In the genomic region with DNA sequence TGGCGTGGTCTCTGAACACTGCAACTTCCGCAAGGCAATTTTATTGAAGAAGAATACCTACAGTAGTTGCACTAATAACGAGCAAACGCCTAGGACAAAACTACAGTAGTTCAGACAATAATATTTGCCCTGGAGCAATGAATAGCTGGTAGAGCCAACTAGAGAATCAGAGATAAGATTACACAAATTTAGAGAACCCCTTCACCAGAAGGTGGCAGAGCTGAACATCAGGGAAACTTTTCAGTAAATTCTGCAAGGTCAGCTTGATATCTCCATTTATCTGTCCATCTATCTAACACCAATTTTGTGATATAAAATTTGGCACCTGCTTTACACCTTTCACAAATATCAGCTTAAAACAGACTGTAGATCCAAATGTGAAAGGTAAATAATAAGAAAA, we compare ENCODE assay signal across 10 cellular contexts. TPM values are rescaled to one million over a fixed set of nuclear protein-coding genes. Genes with fewer than 3 reads are reported as not detected.
DNase-seq lines count a peak whose midpoint lies in the region; ATAC-seq and TF ChIP-seq lines count a peak whose summit lies in the region.
"Had no signal": no experiment of that assay in that cellular context is flagged by ENCODE, and none has a peak within 500 bp of the region (broad histone marks: within the 10 kb centered on the region; RNA-seq: fewer than 3 reads in every experiment).

No MANE protein-coding gene starts in this region.

- DNase-seq in BE2C (peak; percentile 5), LHCN-M2 (ENCODE audit: low read depth) (peak; percentile 2), SK-N-DZ (ENCODE audit: low spot score) (peak; percentile 35), inferior parietal cortex (ENCODE audit: extremely low spot score) (peak; percentile 84), spleen (no peak), EL (no peak), NCI-H774 (lab: John Stamatoyannopoulos, UW) (no peak)

- TF ChIP-seq CTCF in BE2C (IDR thresholded peaks at IDR 0.05; ENCODE audit: low read depth, low read length), result peak; percentile 53
- peak in 2 of 11 experiments; percentile 12 to 24 for TF ChIP-seq CTCF in spleen (IDR thresholded peaks at IDR 0.05 in 8 of 11, conservative IDR thresholded peaks at IDR 0.05 in 3 of 11)

- no peaks in the 10 kb centered on the region for H3K9me3 ChIP-seq in BE2C
- H3K9me3 ChIP-seq in spleen, result no peaks in the 10 kb centered on the region

- TF ChIP-seq POLR2A in spleen (IDR thresholded peaks at IDR 0.05), result no peak

- H3K36me3 ChIP-seq in BE2C, result no peaks in the 10 kb centered on the region
- no peaks in the 10 kb centered on the region for H3K36me3 ChIP-seq in spleen

- intact Hi-C loops in spleen (cut with DNase I; ENCODE audit: low total_unique reads), result no loop called here

- no peak overlapping the region for H3K27ac ChIP-seq in spleen
- H3K27ac ChIP-seq: SK-N-MC had no signal

- no peak for ATAC-seq in HG03565 (IDR thresholded peaks at IDR 0.05; ENCODE audit: unreplicated experiment)

- H3K4me1 ChIP-seq in BE2C, result no peaks in the 10 kb centered on the region
- H3K4me1 ChIP-seq in spleen, result no peaks in the 10 kb centered on the region

- WGBS in spleen, 5 donors, result 62 to 78% (median 75%) methylated on average over 4 of the region's 4 CpGs

- H3K4me3 ChIP-seq in BE2C (ENCODE audit: low read depth, low read length), result no peak overlapping the region
- no peak overlapping the region for H3K4me3 ChIP-seq in spleen
- H3K4me3 ChIP-seq: SK-N-MC had no signal

- H3K27me3 ChIP-seq in BE2C, result no peaks in the 10 kb centered on the region
- H3K27me3 ChIP-seq in spleen (replicated peaks in 1 of 7), result no peaks in the 10 kb centered on the region

RNA-seq across cellular contexts. Expression of gene CDH19, which starts 43.8 kb away (rescaled TPM):
- polyA plus RNA-seq in BE2C (2012; ENCODE audit: insufficient read depth, insufficient read length, low read depth), result not detected
- total RNA-seq in LHCN-M2 (2014; rRNA removed) (not detected in 2 replicates), spleen (1 to 10 TPM; 1.4 to 6.4 (median 2.8) TPM)
- polyA plus RNA-seq in LHCN-M2 (2012), result not detected
- polyA plus RNA-seq in SK-N-DZ (2014; cell fraction: cytosol; rRNA removed), result not detected in 2 replicates
- polyA plus RNA-seq in SK-N-DZ (2014; cell fraction: nucleus; rRNA removed), result not detected in 2 replicates
- 1 to 10 TPM in 1 of 3 donors, under 1 TPM in 2; 0.47 to 4.3 (median 0.48) TPM for polyA plus RNA-seq in spleen
- total RNA-seq: fibroblast of villous mesenchyme had no signal

Comparison
In these comparisons a context has a peak if more than half of its experiments do, and no peak if none do; other contexts are left out.
1. DNase-seq: peak in BE2C (single experiment), LHCN-M2 (single experiment), SK-N-DZ (single experiment) and inferior parietal cortex (single experiment); none in spleen (single experiment), EL (single experiment) and NCI-H774 (single experiment).